In genomic region chr17:40419559-40420331, GRCh38 we compare ENCODE assay signal across 12 cellular contexts. TPM values are rescaled to one million over a fixed set of nuclear protein-coding genes. Genes with fewer than 3 reads are reported as not detected.
DNase-seq lines count a peak whose midpoint lies in the region; ATAC-seq and TF ChIP-seq lines count a peak whose summit lies in the region.
"Had no signal": no experiment of that assay in that cellular context is flagged by ENCODE, and none has a peak within 500 bp of the region (broad histone marks: within the 10 kb centered on the region; RNA-seq: fewer than 3 reads in every experiment).

No MANE protein-coding gene starts in this region.

- peaks cover 24% of the 10 kb centered on the region for H3K36me3 Mint-ChIP-seq in T-helper 2 cell treated with Interferon-gamma antibody and Interleukin-4, amounts not matched to agents 5 μg/mL and 100 μg/mL, for 36 hours (ENCODE audit: low read depth)

- H3K4me1 ChIP-seq in mesenchymal stem cell (ENCODE audit: control insufficient read depth, insufficient read depth, low read depth, low read length): peaks cover 11% of the 10 kb centered on the region
- peaks cover 43% of the 10 kb centered on the region for H3K4me1 ChIP-seq in PC-9 (replicated peaks; ENCODE audit: insufficient read depth)
- H3K4me1 ChIP-seq in HAP-1: peaks cover 19% of the 10 kb centered on the region

- no peaks in the 10 kb centered on the region for H3K27me3 Mint-ChIP-seq in T-helper 2 cell treated with Interferon-gamma antibody and Interleukin-4, amounts not matched to agents 5 μg/mL and 100 μg/mL, for 36 hours (ENCODE audit: low read depth)

- no peak overlapping the region for H3K9ac ChIP-seq in mesenchymal stem cell (ENCODE audit: low read length)

- H4K20me1 ChIP-seq in PC-9 (ENCODE audit: insufficient read depth): no peaks in the 10 kb centered on the region

- peak; percentile 56 for DNase-seq in COLO668 (lab: John Stamatoyannopoulos, UW; ENCODE audit: unreplicated experiment)
- peak; percentile 36 for DNase-seq in HK-2 (ENCODE audit: unreplicated experiment)
- no peak for DNase-seq in T-helper 2 cell treated with Interferon-gamma antibody and Interleukin-4, amounts not matched to agents 5 μg/mL and 100 μg/mL, for 36 hours (ENCODE audit: low spot score)
- DNase-seq in mesenchymal stem cell: no peak
- DNase-seq in PC-9: no peak
- DNase-seq in HAP-1 (ENCODE audit: low spot score in 2 of 2): no peak
- no peak for DNase-seq in SHP77 treated with DMSO at 0.1 percent for 48 hours (lab: John Stamatoyannopoulos, UW)
- DNase-seq: left cardiac atrium; stimulated activated CD4-positive, alpha-beta T cell treated with anti-CD3 and anti-CD28 coated beads, Interleukin-15, amount 100 ng/mL, for 24 hours had no signal

- H2AK5ac ChIP-seq in mesenchymal stem cell (ENCODE audit: low read length, severe bottlenecking): peak overlapping the region; percentile 4

- peaks cover 29% of the 10 kb centered on the region for H3K4me1 Mint-ChIP-seq in T-helper 2 cell treated with Interferon-gamma antibody and Interleukin-4, amounts not matched to agents 5 μg/mL and 100 μg/mL, for 36 hours (ENCODE audit: low read depth)

- H2BK15ac ChIP-seq in mesenchymal stem cell (ENCODE audit: low read depth, poor library complexity, severe bottlenecking): no peak overlapping the region

- CTCF ChIA-PET in PC-9 (lab: Charles Lee): interaction anchor here (0.5 to 0.6 kb wide), 2 partner anchors 116 to 117 kb away, joined by 3 to 8 read pairs; no protein-coding TSS in a partner anchor

- no peak for ATAC-seq in HG03095 (IDR thresholded peaks at IDR 0.05; ENCODE audit: unreplicated experiment)
- ATAC-seq: left cardiac atrium had no signal

- peak overlapping the region; percentile 71 for H3K27ac Mint-ChIP-seq in T-helper 2 cell treated with Interferon-gamma antibody and Interleukin-4, amounts not matched to agents 5 μg/mL and 100 μg/mL, for 36 hours

- H3F3A ChIP-seq in PC-9 (ENCODE audit: insufficient read depth, low read depth): peaks cover 30% of the 10 kb centered on the region

- no peak overlapping the region for H3K14ac ChIP-seq in mesenchymal stem cell (ENCODE audit: low read length in 2 of 2)

- peak overlapping the region in 1 of 2 experiments; percentile 46 for H3K23ac ChIP-seq in mesenchymal stem cell (ENCODE audit: low read length in 2 of 2)

- H2AFZ ChIP-seq in mesenchymal stem cell (ENCODE audit: low read depth, low read length): peak overlapping the region; percentile 29
- H2AFZ ChIP-seq in PC-9: no peak overlapping the region

- no peaks in the 10 kb centered on the region for H3K9me3 Mint-ChIP-seq in T-helper 2 cell treated with Interferon-gamma antibody and Interleukin-4, amounts not matched to agents 5 μg/mL and 100 μg/mL, for 36 hours

- no peak overlapping the region for H3K18ac ChIP-seq in mesenchymal stem cell (ENCODE audit: low read depth in 1 of 2, low read length in 2 of 2)

- H3K36me3 ChIP-seq in mesenchymal stem cell (ENCODE audit: control insufficient read depth in 1 of 2, insufficient read depth in 2 of 2, low read depth in 1 of 2, low read length in 2 of 2) (no peaks in the 10 kb centered on the region), PC-9 (ENCODE audit: low read depth) (0 out of 2 replicates have a peak, but pooled peaks cover 9% of the 10 kb centered on the region), HAP-1 (replicated peaks) (peaks cover 21% of the 10 kb centered on the region)
- H3K36me3 ChIP-seq: tibial nerve had no signal

- H3K4me2 ChIP-seq in mesenchymal stem cell (ENCODE audit: low read length, poor library complexity, severe bottlenecking): no peak overlapping the region
- no peak overlapping the region for H3K4me2 ChIP-seq in PC-9

- no peak overlapping the region for H4K8ac ChIP-seq in mesenchymal stem cell (ENCODE audit: low read length)

- 61% methylated on average over 9 of the region's 11 CpGs for WGBS in mesenchymal stem cell

- TF ChIP-seq CTCF in PC-9 (conservative IDR thresholded peaks at IDR 0.05): no peak

- no TSS peak for BruUV-seq in PC-9 (replicated peaks; lab: Mats Ljungman, UMichigan)

- in situ Hi-C loops in HAP-1 (cut with MboI; ENCODE audit: low sequenced_read_pairs): no loop called here

- H4K91ac ChIP-seq in mesenchymal stem cell (ENCODE audit: low read length): peak overlapping the region; percentile 43

- no peak overlapping the region for H2BK120ac ChIP-seq in mesenchymal stem cell (ENCODE audit: low read depth, low read length)

- intact Hi-C loops in PC-9 (cut with micrococcal nuclease; ENCODE audit: unreplicated experiment): loop anchor here (5.0 kb wide), 1 partner anchor 107 kb away; no protein-coding TSS in a partner anchor

- H3K4me3 Mint-ChIP-seq in T-helper 2 cell treated with Interferon-gamma antibody and Interleukin-4, amounts not matched to agents 5 μg/mL and 100 μg/mL, for 36 hours: peak overlapping the region; percentile 52

- H3K27ac ChIP-seq in mesenchymal stem cell (ENCODE audit: low read length, poor library complexity, severe bottlenecking): peak overlapping the region; percentile 3
- H3K27ac ChIP-seq in PC-9: no peak overlapping the region
- H3K27ac ChIP-seq: tibial nerve had no signal

- H2BK5ac ChIP-seq in mesenchymal stem cell (ENCODE audit: low read depth, low read length, poor library complexity, severe bottlenecking): no peak overlapping the region

- H3K27me3 ChIP-seq in mesenchymal stem cell (ENCODE audit: control insufficient read depth in 1 of 2, insufficient read depth in 1 of 2, low read length in 2 of 2) (no peaks in the 10 kb centered on the region), PC-9 (ENCODE audit: insufficient read depth, low read depth) (no peaks in the 10 kb centered on the region), HAP-1 (ENCODE audit: low read depth) (no peaks in the 10 kb centered on the region)

- H3K79me1 ChIP-seq in mesenchymal stem cell (replicated peaks; ENCODE audit: low read length, poor library complexity, severe bottlenecking): peaks cover 2% of the 10 kb centered on the region

- peaks cover 27% of the 10 kb centered on the region for H3K79me2 ChIP-seq in PC-9 (ENCODE audit: low read depth)

- H3K4ac ChIP-seq in mesenchymal stem cell (ENCODE audit: low read depth in 1 of 2, low read length in 2 of 2): no peak overlapping the region

- no peak overlapping the region for H3K4me3 ChIP-seq in mesenchymal stem cell (ENCODE audit: insufficient read depth in 1 of 2, low read depth in 1 of 2, low read length in 2 of 2)
- no peak overlapping the region for H3K4me3 ChIP-seq in PC-9
- no peak overlapping the region for H3K4me3 ChIP-seq in HAP-1
- H3K4me3 ChIP-seq: tibial nerve had no signal

- H3K9me3 ChIP-seq in mesenchymal stem cell (ENCODE audit: control insufficient read depth, low read length) (no peaks in the 10 kb centered on the region), PC-9 (ENCODE audit: insufficient read depth, low read depth) (no peaks in the 10 kb centered on the region), HAP-1 (no peaks in the 10 kb centered on the region)
- H3K9me3 ChIP-seq: tibial nerve had no signal

- POLR2A ChIA-PET in PC-9 (lab: Charles Lee; ENCODE audit: unreplicated experiment): no interaction called here

- H2BK12ac ChIP-seq in mesenchymal stem cell (ENCODE audit: low read length in 2 of 2): peak overlapping the region in 1 of 2 experiments; percentile 29

- H3K9me2 ChIP-seq in PC-9 (ENCODE audit: insufficient read depth): no peaks in the 10 kb centered on the region

RNA-seq across cellular contexts. Expression of gene TOP2A, which starts 2.0 kb away (rescaled TPM):
- polyA plus RNA-seq in mesenchymal stem cell (2013, experiment 1 of 2): 14.5 TPM
- polyA plus RNA-seq in mesenchymal stem cell (2013, experiment 2 of 2): 15.0 TPM
- total RNA-seq in PC-9 (2021): 156 and 235 TPM in 2 replicates

RNA-seq across cellular contexts. Expression of gene IGFBP4, which starts 23.5 kb away (rescaled TPM):
- polyA plus RNA-seq in mesenchymal stem cell (2013, experiment 1 of 2): 339 TPM
- polyA plus RNA-seq in mesenchymal stem cell (2013, experiment 2 of 2): 339 TPM
- total RNA-seq in PC-9 (2021): 138 and 211 TPM in 2 replicates

RNA-seq across cellular contexts. Expression of gene GJD3, which starts 55.2 kb away (rescaled TPM):
- 0.44 TPM for polyA plus RNA-seq in mesenchymal stem cell (2013, experiment 1 of 2)
- polyA plus RNA-seq in mesenchymal stem cell (2013, experiment 2 of 2): 0.29 TPM
- not detected in 2 replicates for total RNA-seq in PC-9 (2021)
- total RNA-seq: epithelial cell of proximal tubule, tibial nerve had no signal

Comparison
In these comparisons a context has a peak if more than half of its experiments do, and no peak if none do; other contexts are left out.
1. DNase-seq: peak in COLO668 (single experiment) and HK-2 (single experiment); none in T-helper 2 cell treated with Interferon-gamma antibody and Interleukin-4, amounts not matched to agents 5 μg/mL and 100 μg/mL, for 36 hours (single experiment), mesenchymal stem cell (single experiment), PC-9 (0 of 2), HAP-1 (0 of 2) and SHP77 treated with DMSO at 0.1 percent for 48 hours (single experiment).